Comparison of ENCODE assay signal across 12 cellular contexts in genomic region chr18:361941-362913, GRCh38.
DNase-seq lines count a peak whose midpoint lies in the region; ATAC-seq, FAIRE-seq and TF ChIP-seq lines count a peak whose summit lies in the region.
"Had no signal": no experiment of that assay in that cellular context is flagged by ENCODE, and none has a peak within 500 bp of the region (broad histone marks: within the 10 kb centered on the region; RNA-seq: fewer than 3 reads in every experiment).

No MANE protein-coding gene starts in this region.

- DNase-seq in AG04450 (ENCODE audit: low read depth, low spot score) (peak; percentile 48), HTR-8/SVneo (ENCODE audit: insufficient read length, low spot score) (peak; percentile 90), dermis blood vessel endothelial cell (peak; percentile 17), mucosa of descending colon (no peak), pons (ENCODE audit: low spot score) (no peak), natural killer cell (no peak), foreskin keratinocyte (no peak)
- DNase-seq: activated CD8-positive, alpha-beta memory T cell treated with anti-CD3 and anti-CD28 coated beads, Interleukin-2, amount 50 U/mL, for 4 hours; DND-41; hippocampal formation had no signal

- no peaks in the 10 kb centered on the region for H3K4me1 Mint-ChIP-seq in natural killer cell

- TF ChIP-seq CTCF in AG04450 (IDR thresholded peaks at IDR 0.05; ENCODE audit: low read depth, low read length) (no peak), mucosa of descending colon (IDR thresholded peaks at IDR 0.05) (no peak), natural killer cell (IDR thresholded peaks at IDR 0.05) (no peak), foreskin keratinocyte (conservative IDR thresholded peaks at IDR 0.05) (no peak)

- H3K36me3 Mint-ChIP-seq in natural killer cell = no peaks in the 10 kb centered on the region

- FAIRE-seq in HTR-8/SVneo (lab: Jason Lieb, UNC) = peak; percentile 48
- FAIRE-seq: H54 had no signal

- H3K9me3 Mint-ChIP-seq in natural killer cell = no peaks in the 10 kb centered on the region

- H3K4me1 ChIP-seq in mucosa of descending colon (ENCODE audit: low read depth) = no peaks in the 10 kb centered on the region
- no peaks in the 10 kb centered on the region for H3K4me1 ChIP-seq in foreskin keratinocyte

- H3K9me3 ChIP-seq in AG04450 (ENCODE audit: control insufficient read depth, insufficient read depth, low read length) (no peaks in the 10 kb centered on the region), mucosa of descending colon (no peaks in the 10 kb centered on the region)

- no peaks in the 10 kb centered on the region for H3K36me3 ChIP-seq in mucosa of descending colon (ENCODE audit: low read depth)

- no peak overlapping the region for H3K27ac Mint-ChIP-seq in natural killer cell

- ATAC-seq in mucosa of descending colon (peak; percentile 20), GM18861 (IDR thresholded peaks at IDR 0.05; ENCODE audit: unreplicated experiment) (no peak), natural killer cell (no peak), foreskin keratinocyte (no peak)

- H3K4me3 ChIP-seq in AG04450 (ENCODE audit: low read depth, low read length) = no peak overlapping the region
- no peak overlapping the region for H3K4me3 ChIP-seq in mucosa of descending colon

- H3K27me3 ChIP-seq in AG04450 (ENCODE audit: control insufficient read depth, insufficient read depth, low read length) (no peaks in the 10 kb centered on the region), foreskin keratinocyte (no peaks in the 10 kb centered on the region)

- CTCF ChIA-PET in AG04450 (lab: Charles Lee) = interaction anchor here (0.9 kb wide), 1 partner anchor 9 kb away, joined by 5 read pairs; no protein-coding TSS in a partner anchor

- no peak overlapping the region for H3K4me3 Mint-ChIP-seq in natural killer cell

- H3K27me3 Mint-ChIP-seq in natural killer cell (ENCODE audit: low read depth in 2 of 2) = peaks cover 2 to 20% of the 10 kb centered on the region in 2 donors

- POLR2A ChIA-PET in AG04450 (lab: Yijun Ruan, JAX) = no interaction called here

- peak overlapping the region; percentile 13 for H3K27ac ChIP-seq in AG04450 (ENCODE audit: low read depth, low read length)
- no peak overlapping the region for H3K27ac ChIP-seq in foreskin keratinocyte

- intact Hi-C loops in mucosa of descending colon (cut with DNase I, micrococcal nuclease) = no loop called here
- intact Hi-C loops in natural killer cell (cut with micrococcal nuclease) = no loop called here

Comparison
In these comparisons a context has a peak if more than half of its experiments do, and no peak if none do; other contexts are left out.
1. DNase-seq: peak in AG04450 (single experiment), HTR-8/SVneo (single experiment) and dermis blood vessel endothelial cell (single experiment); none in mucosa of descending colon (0 of 3), pons (single experiment), natural killer cell (single experiment) and foreskin keratinocyte (0 of 2).